Comparison of ENCODE assay signal across 1 cellular context in genomic region chr6:30160391-30160790, GRCh38.
TF ChIP-seq lines count a peak whose summit lies in the region.

No MANE protein-coding gene starts in this region.

TF ChIP-seq in HepG2, 621 proteins besides CTCF, POLR2A, EP300 and RAD21:
- peak; percentile 41; the same call in 1 of the 2 replicates for TF ChIP-seq ZNF768 (CRISPR knock-in tag; IDR thresholded peaks at IDR 0.05)
- TF ChIP-seq NPAS2 (CRISPR knock-in tag; IDR thresholded peaks at IDR 0.05; ENCODE audit: borderline replicate concordance), result no peak
